In the genomic region with DNA sequence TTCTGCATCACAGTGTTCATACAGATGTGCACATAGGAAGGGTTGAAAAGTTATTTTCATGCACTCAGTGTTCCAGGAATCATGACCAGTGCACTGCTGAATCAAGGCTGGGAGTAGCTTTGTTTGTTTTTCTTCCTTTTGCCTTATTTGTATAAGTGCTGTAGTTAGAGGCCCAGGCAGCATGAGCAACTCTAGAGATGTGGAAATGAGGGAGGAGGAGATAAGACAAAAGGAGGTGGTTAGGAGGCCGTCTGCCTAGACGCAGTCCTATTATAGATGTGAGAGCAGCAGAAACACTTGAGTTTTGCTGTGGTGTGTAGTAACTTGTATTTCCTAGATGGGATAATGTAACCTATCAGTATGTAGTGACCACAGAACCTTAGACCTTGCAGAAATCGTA, we compare ENCODE assay signal across 11 cellular contexts.
DNase-seq lines count a peak whose midpoint lies in the region; ATAC-seq, FAIRE-seq and TF ChIP-seq lines count a peak whose summit lies in the region.
"Had no signal": no experiment of that assay in that cellular context is flagged by ENCODE, and none has a peak within 500 bp of the region (broad histone marks: within the 10 kb centered on the region; RNA-seq: fewer than 3 reads in every experiment).

No MANE protein-coding gene starts in this region.

- DNase-seq in Daoy (ENCODE audit: low read depth): peak; percentile 87
- peak; percentile 75 for DNase-seq in RPMI7951 (ENCODE audit: low read depth)
- DNase-seq in fibroblast of mammary gland (ENCODE audit: low read depth): peak; percentile 96
- DNase-seq in pancreas: no peak
- DNase-seq in NCI-H1105 (lab: John Stamatoyannopoulos, UW): no peak
- DNase-seq in mesothelial cell of epicardium (ENCODE audit: low spot score in 2 of 2, unreplicated experiment in 2 of 2): no peak
- no peak for DNase-seq in epidermal melanocyte (ENCODE audit: insufficient read length, low spot score)
- DNase-seq: DND-41, H7, NCI-H1694 had no signal

- H3K27ac ChIP-seq in pancreas: no peak overlapping the region

- TF ChIP-seq CTCF in fibroblast of mammary gland (conservative IDR thresholded peaks at IDR 0.05; ENCODE audit: control insufficient read depth, insufficient read depth, low read depth, low read length): no peak
- no peak for TF ChIP-seq CTCF in pancreas (IDR thresholded peaks at IDR 0.05)
- TF ChIP-seq CTCF in mesothelial cell of epicardium (IDR thresholded peaks at IDR 0.05; ENCODE audit: unreplicated experiment): no peak

- peaks cover 0 to 5% (median 0%) of the 10 kb centered on the region in 3 donors for H3K4me1 ChIP-seq in pancreas

- peak; percentile 32 to 67 (median 50) for ATAC-seq in pancreas
- ATAC-seq in HG03521 (IDR thresholded peaks at IDR 0.05; ENCODE audit: unreplicated experiment): no peak

- H3K4me3 ChIP-seq in fibroblast of mammary gland (ENCODE audit: control insufficient read depth, low read depth, low read length) (no peak overlapping the region), pancreas (no peak overlapping the region)

- H3K27ac Mint-ChIP-seq in mesothelial cell of epicardium: no peak overlapping the region

- H3K9me3 ChIP-seq in pancreas: no peaks in the 10 kb centered on the region

- H3K36me3 ChIP-seq in pancreas: no peaks in the 10 kb centered on the region

- 78 to 80% methylated on average over 3 of the region's 3 CpGs for WGBS in pancreas, 2 donors

- H3K27me3 Mint-ChIP-seq in mesothelial cell of epicardium (ENCODE audit: low read depth): no peaks in the 10 kb centered on the region

- H3K27me3 ChIP-seq in pancreas: no peaks in the 10 kb centered on the region

- intact Hi-C loops in pancreas (cut with DNase I): no loop called here

- FAIRE-seq in pancreas (lab: Jason Lieb, UNC): no peak

- peaks cover 9% of the 10 kb centered on the region for H3K36me3 Mint-ChIP-seq in mesothelial cell of epicardium

- H3K4me3 Mint-ChIP-seq in mesothelial cell of epicardium: no peak overlapping the region

- H3K4me1 Mint-ChIP-seq in mesothelial cell of epicardium: peaks cover 19% of the 10 kb centered on the region

- no peaks in the 10 kb centered on the region for H3K9me3 Mint-ChIP-seq in mesothelial cell of epicardium

Comparison
In these comparisons a context has a peak if more than half of its experiments do, and no peak if none do; other contexts are left out.
1. DNase-seq: peak in Daoy (single experiment), RPMI7951 (single experiment) and fibroblast of mammary gland (single experiment); none in pancreas (0 of 6), NCI-H1105 (single experiment), mesothelial cell of epicardium (0 of 2) and epidermal melanocyte (single experiment).